Comparison of ENCODE assay signal across 8 cellular contexts in the genomic region with DNA sequence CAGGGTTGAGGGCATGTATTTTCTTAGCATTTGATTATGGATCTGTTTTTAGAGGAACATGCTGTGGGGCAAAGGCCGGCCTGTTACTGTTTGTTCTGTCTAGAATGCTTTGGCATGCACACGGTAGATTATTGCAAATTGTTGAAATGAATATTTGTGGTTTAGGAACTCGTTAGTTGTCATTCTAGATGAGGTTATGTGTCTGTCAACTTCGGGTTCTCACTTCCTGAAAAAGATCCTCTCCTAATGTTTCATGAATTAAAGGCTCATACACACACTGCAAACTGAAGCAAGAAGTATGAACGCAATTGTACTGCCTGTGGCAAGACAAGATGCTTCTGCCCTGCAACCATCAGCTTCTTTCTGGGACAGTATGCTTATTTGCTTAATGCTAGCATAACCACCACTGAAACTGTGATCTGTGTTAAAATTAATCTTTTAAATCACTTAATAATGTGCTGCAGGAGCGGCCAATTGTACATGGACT.
DNase-seq lines count a peak whose midpoint lies in the region; TF ChIP-seq lines count a peak whose summit lies in the region.

No MANE protein-coding gene starts in this region.

- H2AFZ ChIP-seq in GM23248: 0 out of 2 replicates have a peak overlapping the region, but pooled peaks have one; percentile 2
- peak overlapping the region; percentile 77 for H2AFZ ChIP-seq in MM.1S (ENCODE audit: low read length)

- no TSS peak for BruUV-seq in Calu3 (replicated peaks; lab: Mats Ljungman, UMichigan)

- DNase-seq in GM12865 (ENCODE audit: low read depth) (peak; percentile 86), GM23248 (peak; percentile 25), MM.1S (peak; percentile 85), fibroblast of villous mesenchyme (ENCODE audit: low read depth) (peak; percentile 68), NCI-H1092 treated with DMSO at 0.1 percent for 48 hours (lab: John Stamatoyannopoulos, UW) (no peak), Calu3 (no peak)
- DNase-seq in activated naive CD4-positive, alpha-beta T cell treated with Interleukin-2 at 50 U/mL for 16 hours: no peak
- DNase-seq in activated CD4-positive, alpha-beta T cell treated with anti-CD3 and anti-CD28 coated beads, Interleukin-2, amount 50 U/mL, for 48 hours: no peak

- no peaks in the 10 kb centered on the region for H3K9me3 Mint-ChIP-seq in Calu3 (ENCODE audit: low read depth, unreplicated experiment)

- H3K9ac ChIP-seq in GM23248 (no peak overlapping the region), MM.1S (ENCODE audit: low read length) (peak overlapping the region; percentile 24; the same call in 1 of the 2 replicates)

- no peak for TF ChIP-seq CTCF in GM12865 (IDR thresholded peaks at IDR 0.05; ENCODE audit: insufficient read depth, low read depth, low read length, missing control alignments)
- TF ChIP-seq CTCF in MM.1S (IDR thresholded peaks at IDR 0.05; ENCODE audit: low read length): no peak
- TF ChIP-seq CTCF in fibroblast of villous mesenchyme (IDR thresholded peaks at IDR 0.05; ENCODE audit: insufficient read depth, low read depth, low read length): no peak
- TF ChIP-seq CTCF in Calu3 (IDR thresholded peaks at IDR 0.05; ENCODE audit: unreplicated experiment): no peak

- CTCF ChIA-PET in Calu3 (lab: Charles Lee): no interaction called here

- H3K4me1 Mint-ChIP-seq in Calu3 (ENCODE audit: low read depth, unreplicated experiment): peaks cover 20% of the 10 kb centered on the region

- H3K27ac Mint-ChIP-seq in Calu3 (ENCODE audit: unreplicated experiment): no peak overlapping the region

- H3K4me3 ChIP-seq in GM12865 (ENCODE audit: low read depth, low read length) (no peak overlapping the region), GM23248 (no peak overlapping the region), MM.1S (ENCODE audit: low read length) (peak overlapping the region; percentile 45), fibroblast of villous mesenchyme (ENCODE audit: low read depth, low read length) (no peak overlapping the region)

- H3F3A ChIP-seq in GM23248 (ENCODE audit: insufficient read depth): peaks cover 9% of the 10 kb centered on the region
- peaks cover 34% of the 10 kb centered on the region for H3F3A ChIP-seq in MM.1S (ENCODE audit: insufficient read depth, low read length)

- intact Hi-C loops in Calu3 (cut with micrococcal nuclease; ENCODE audit: unreplicated experiment): no loop called here

- no peaks in the 10 kb centered on the region for H3K9me2 ChIP-seq in GM23248 (ENCODE audit: insufficient read depth)
- no peaks in the 10 kb centered on the region for H3K9me2 ChIP-seq in MM.1S (replicated peaks; ENCODE audit: insufficient read depth, low read length)

- no peaks in the 10 kb centered on the region for H3K36me3 ChIP-seq in GM23248 (ENCODE audit: low read depth)
- no peaks in the 10 kb centered on the region for H3K36me3 ChIP-seq in MM.1S (replicated peaks; ENCODE audit: insufficient read depth, low read length)

- H3K79me2 ChIP-seq in GM23248 (ENCODE audit: insufficient read depth): no peaks in the 10 kb centered on the region
- H3K79me2 ChIP-seq in MM.1S (ENCODE audit: low read length): no peaks in the 10 kb centered on the region

- WGBS in GM23248 (ENCODE audit: low coverage in 1 of 2, low lambda C conversion rate in 2 of 2, missing lambda C conversion rate in 2 of 2), 2 experiments: 29 to 33% methylated on average over 6 of the region's 6 CpGs

- H3K27me3 Mint-ChIP-seq in Calu3 (ENCODE audit: unreplicated experiment): no peaks in the 10 kb centered on the region

- H3K4me1 ChIP-seq in GM23248 (ENCODE audit: insufficient read depth): peaks cover 30% of the 10 kb centered on the region
- H3K4me1 ChIP-seq in MM.1S (ENCODE audit: low read length): peaks cover 34% of the 10 kb centered on the region

- H3K27me3 ChIP-seq in GM23248 (replicated peaks; ENCODE audit: insufficient read depth) (no peaks in the 10 kb centered on the region), MM.1S (replicated peaks; ENCODE audit: insufficient read depth, low read length) (no peaks in the 10 kb centered on the region)

- H3K9me3 ChIP-seq in GM23248 (ENCODE audit: low read depth) (no peaks in the 10 kb centered on the region), MM.1S (replicated peaks; ENCODE audit: insufficient read depth, low read length) (no peaks in the 10 kb centered on the region)

- no peak overlapping the region for H3K4me3 Mint-ChIP-seq in Calu3 (ENCODE audit: low read depth, unreplicated experiment)

- H3K4me2 ChIP-seq in GM23248 (ENCODE audit: unreplicated experiment): peak overlapping the region; percentile 1
- peak overlapping the region; percentile 84 for H3K4me2 ChIP-seq in MM.1S (ENCODE audit: low read depth, low read length)

- H3K27ac ChIP-seq in GM23248 (no peak overlapping the region), MM.1S (ENCODE audit: low read length) (peak overlapping the region; percentile 80)

- in situ Hi-C loops in GM23248 (cut with MboI): no loop called here

- H3K36me3 Mint-ChIP-seq in Calu3 (ENCODE audit: insufficient read depth, unreplicated experiment): no peaks in the 10 kb centered on the region

- no peaks in the 10 kb centered on the region for H4K20me1 ChIP-seq in GM23248 (ENCODE audit: insufficient read depth)
- no peaks in the 10 kb centered on the region for H4K20me1 ChIP-seq in MM.1S (ENCODE audit: insufficient read depth, low read length)

Comparison
In these comparisons a context has a peak if more than half of its experiments do, and no peak if none do; other contexts are left out.
1. DNase-seq: peak in GM12865 (single experiment), GM23248 (single experiment), MM.1S (single experiment) and fibroblast of villous mesenchyme (single experiment); none in NCI-H1092 treated with DMSO at 0.1 percent for 48 hours (single experiment), activated naive CD4-positive, alpha-beta T cell treated with Interleukin-2 at 50 U/mL for 16 hours (single experiment), Calu3 (single experiment) and activated CD4-positive, alpha-beta T cell treated with anti-CD3 and anti-CD28 coated beads, Interleukin-2, amount 50 U/mL, for 48 hours (0 of 2).